16 cellular contexts compared by ENCODE assay signal in genomic region chrX:20477836-20478532, GRCh38.
DNase-seq lines count a peak whose midpoint lies in the region; ATAC-seq and TF ChIP-seq lines count a peak whose summit lies in the region.
"Had no signal": no experiment of that assay in that cellular context is flagged by ENCODE, and none has a peak within 500 bp of the region (broad histone marks: within the 10 kb centered on the region; RNA-seq: fewer than 3 reads in every experiment).

No MANE protein-coding gene starts in this region.

- no peak overlapping the region for H3K4me3 ChIP-seq in Peyer's patch
- H3K4me3 ChIP-seq: neural progenitor cell, testis had no signal

- DNase-seq in NCI-H1092 treated with DMSO at 0.1 percent for 48 hours (lab: John Stamatoyannopoulos, UW) (peak; percentile 96), NCI-H2107 treated with DMSO at 0.1 percent for 48 hours (lab: John Stamatoyannopoulos, UW; ENCODE audit: unreplicated experiment) (peak; percentile 99), Peyer's patch (peak in 2 of 3 donors; percentile 60 to 64), hypothalamus (lab: John Stamatoyannopoulos, UW) (no peak), NCI-H446 (lab: John Stamatoyannopoulos, UW) (no peak), DMS 273 treated with DMSO at 0.1 percent for 48 hours (lab: John Stamatoyannopoulos, UW) (no peak)
- DNase-seq: activated CD4-positive, CD25-positive, alpha-beta regulatory T cell treated with anti-CD3 and anti-CD28 coated beads, Interleukin-2, amount 50 U/mL, for 72 hours; activated CD8-positive, alpha-beta memory T cell treated with anti-CD3 and anti-CD28 coated beads, Interleukin-2, amount 10 ng/mL, durations not matched to agents 7 days and 5 days; cerebellar nuclear complex; endodermal cell; kidney glomerular epithelial cell; NCI-H1694; SIG-M5; testis had no signal

- no peaks in the 10 kb centered on the region for H3K27me3 ChIP-seq in Peyer's patch
- H3K27me3 ChIP-seq: neural progenitor cell, testis had no signal

- no peak for TF ChIP-seq CTCF in Peyer's patch (IDR thresholded peaks at IDR 0.05)

- no peaks in the 10 kb centered on the region for H3K4me1 ChIP-seq in Peyer's patch
- H3K4me1 ChIP-seq: neural progenitor cell, testis had no signal

- TF ChIP-seq POLR2A in Peyer's patch (IDR thresholded peaks at IDR 0.05): no peak

- no peaks in the 10 kb centered on the region for H3K36me3 ChIP-seq in Peyer's patch
- H3K36me3 ChIP-seq: neural progenitor cell had no signal

- no peak overlapping the region for H3K27ac ChIP-seq in Peyer's patch
- H3K27ac ChIP-seq: neural progenitor cell, testis had no signal

- no peak for ATAC-seq in GM21528 (IDR thresholded peaks at IDR 0.05; ENCODE audit: low FRiP score, unreplicated experiment)
- ATAC-seq: activated CD8-positive, alpha-beta memory T cell treated with anti-CD3 and anti-CD28 coated beads, Interleukin-2, amount 10 ng/mL, durations not matched to agents 7 days and 5 days had no signal

- no peaks in the 10 kb centered on the region for H3K9me3 ChIP-seq in Peyer's patch
- H3K9me3 ChIP-seq: testis had no signal

Comparison
In these comparisons a context has a peak if more than half of its experiments do, and no peak if none do; other contexts are left out.
1. DNase-seq: peak in NCI-H1092 treated with DMSO at 0.1 percent for 48 hours (single experiment), NCI-H2107 treated with DMSO at 0.1 percent for 48 hours (single experiment) and Peyer's patch (2 of 3); none in hypothalamus (0 of 51), NCI-H446 (0 of 2) and DMS 273 treated with DMSO at 0.1 percent for 48 hours (single experiment).